In the genomic region with DNA sequence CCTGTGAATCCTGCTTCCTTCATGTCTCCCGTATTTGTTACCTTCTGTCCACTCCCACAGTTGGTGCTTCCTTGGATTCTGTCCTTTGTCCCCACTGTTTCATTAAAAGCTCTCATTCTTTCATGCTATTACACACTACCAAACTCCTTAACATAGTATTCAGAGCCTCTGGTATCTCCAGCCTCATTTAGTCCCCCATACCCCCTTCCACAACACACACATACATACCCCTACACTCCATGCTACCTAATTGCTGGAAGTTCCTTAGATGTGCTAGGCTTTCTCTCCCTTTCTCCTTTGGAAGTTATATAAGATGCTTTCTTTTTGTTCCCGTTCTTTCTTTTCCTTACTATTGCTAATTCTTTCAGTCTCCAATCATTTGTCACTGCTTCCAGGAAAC, we compare ENCODE assay signal across 17 cellular contexts. TPM values are rescaled to one million over a fixed set of nuclear protein-coding genes. Genes with fewer than 3 reads are reported as not detected.
DNase-seq lines count a peak whose midpoint lies in the region; ATAC-seq, FAIRE-seq and TF ChIP-seq lines count a peak whose summit lies in the region.
"Had no signal": no experiment of that assay in that cellular context is flagged by ENCODE, and none has a peak within 500 bp of the region (broad histone marks: within the 10 kb centered on the region; RNA-seq: fewer than 3 reads in every experiment).

No MANE protein-coding gene starts in this region.

- H3K4me3 ChIP-seq in SK-N-SH (ENCODE audit: low read depth in 2 of 2, low read length in 1 of 2): no peak overlapping the region
- H3K4me3 ChIP-seq in K562: no peak overlapping the region
- peak overlapping the region; percentile 5 for H3K4me3 ChIP-seq in thoracic aorta

- no peak for FAIRE-seq in K562 (lab: Jason Lieb, UNC)
- FAIRE-seq: H1 had no signal

- H3K4me1 ChIP-seq in SK-N-SH (ENCODE audit: control insufficient read depth in 1 of 2, insufficient read depth in 2 of 2, low read depth in 1 of 2, low read length in 1 of 2) (peaks cover 0 to 11% of the 10 kb centered on the region in 2 experiments; a peak in 3 of 4 replicates), K562 (replicated peaks in 1 of 2; ENCODE audit: control insufficient read depth in 2 of 2, insufficient read depth in 2 of 2, low read length in 2 of 2) (no peaks in the 10 kb centered on the region), thoracic aorta (ENCODE audit: control insufficient read depth in 1 of 2, low read depth in 2 of 2) (peaks cover 15 to 75% of the 10 kb centered on the region in 2 donors)

- no peaks in the 10 kb centered on the region for H3K9me1 ChIP-seq in K562 (ENCODE audit: control insufficient read depth, insufficient read depth, low read length)

- peaks cover under 1% of the 10 kb centered on the region for H3K9me3 Mint-ChIP-seq in nephron progenitor cell
- H3K9me3 Mint-ChIP-seq in activated CD4-positive, alpha-beta T cell treated with anti-CD3 and anti-CD28 coated beads, Interleukin-2, amount 10 ng/mL, durations not matched to agents 7 days and 5 days: no peaks in the 10 kb centered on the region
- H3K9me3 Mint-ChIP-seq: CD4-positive, alpha-beta T cell had no signal

- TF ChIP-seq CTCF in SK-N-SH (IDR thresholded peaks at IDR 0.05) (no peak), K562 (IDR thresholded peaks at IDR 0.05 in 2 of 3, conservative IDR thresholded peaks at IDR 0.05 in 1 of 3; ENCODE audit: insufficient read depth in 2 of 3, low read depth in 1 of 3, low read length in 3 of 3) (no peak), nephron progenitor cell (IDR thresholded peaks at IDR 0.05) (no peak), thoracic aorta (IDR thresholded peaks at IDR 0.05) (no peak)

- WGBS in SK-N-SH (ENCODE audit: low lambda C conversion rate): 96% methylated on average over 2 of the region's 2 CpGs
- 57% methylated on average over 2 of the region's 2 CpGs for WGBS in K562 (ENCODE audit: insufficient coverage, low coverage, missing lambda C conversion rate)

- intact Hi-C loops in K562 (cut with micrococcal nuclease): no loop called here

- H2AFZ ChIP-seq in SK-N-SH (ENCODE audit: low read depth) (no peak overlapping the region), K562 (ENCODE audit: low read depth, low read length) (no peak overlapping the region)

- H3K27me3 ChIP-seq in SK-N-SH (ENCODE audit: insufficient read depth) (no peaks in the 10 kb centered on the region), K562 (ENCODE audit: control insufficient read depth in 2 of 2, insufficient read depth in 2 of 2, low read length in 2 of 2) (no peaks in the 10 kb centered on the region), thoracic aorta (replicated peaks; ENCODE audit: insufficient read depth) (no peaks in the 10 kb centered on the region)

- TF ChIP-seq EP300 in SK-N-SH (IDR thresholded peaks at IDR 0.05; ENCODE audit: borderline replicate concordance in 1 of 2, low read depth in 1 of 2, low read length in 1 of 2) (no peak), K562 (IDR thresholded peaks at IDR 0.05; ENCODE audit: low read length) (no peak)

- in situ Hi-C loops in K562 (cut with MboI): no loop called here

- peaks cover 7% of the 10 kb centered on the region for H3F3A ChIP-seq in SK-N-SH (replicated peaks; ENCODE audit: insufficient read depth)

- no TSS peak for BruUV-seq in K562 (replicated peaks; lab: Mats Ljungman, UMichigan)

- DNase-seq in SK-N-SH (no peak), K562 (ENCODE audit: extremely low read depth in 1 of 4, low spot score in 3 of 4) (no peak), nephron progenitor cell (no peak), thoracic aorta (ENCODE audit: low spot score) (no peak), NCI-H2107 treated with DMSO at 0.1 percent for 48 hours (lab: John Stamatoyannopoulos, UW; ENCODE audit: unreplicated experiment) (no peak)
- DNase-seq in activated CD4-positive, alpha-beta T cell treated with anti-CD3 and anti-CD28 coated beads, Interleukin-2, amount 10 ng/mL, durations not matched to agents 7 days and 5 days: no peak
- DNase-seq: C1 segment of cervical spinal cord; Calu3; CD4-positive, alpha-beta T cell; DMS 273 treated with DMSO at 0.1 percent for 48 hours; HCEC 1CT had no signal

- H3K4me2 ChIP-seq in SK-N-SH: no peak overlapping the region
- H3K4me2 ChIP-seq in K562 (ENCODE audit: insufficient read depth, low read length): no peak overlapping the region

- peaks cover 13% of the 10 kb centered on the region for H3K4me1 Mint-ChIP-seq in nephron progenitor cell
- H3K4me1 Mint-ChIP-seq in activated CD4-positive, alpha-beta T cell treated with anti-CD3 and anti-CD28 coated beads, Interleukin-2, amount 10 ng/mL, durations not matched to agents 7 days and 5 days: no peaks in the 10 kb centered on the region
- H3K4me1 Mint-ChIP-seq: IgD-negative memory B cell had no signal

- ATAC-seq in SK-N-SH treated with all-trans-retinoic acid at 6 μM for 48 hours (peak; percentile 9; the same call in 2 of the 3 replicates), K562 (peak; percentile 35; the same call in 2 of the 3 replicates), thoracic aorta (ENCODE audit: insufficient number of reproducible peaks, low FRiP score, low read depth) (no peak), HG03025 (IDR thresholded peaks at IDR 0.05; ENCODE audit: low FRiP score, unreplicated experiment) (no peak)

- no peak for TF ChIP-seq POLR2A in K562 (conservative IDR thresholded peaks at IDR 0.05)

- POLR2A ChIA-PET in SK-N-SH (lab: Yijun Ruan, JAX): no interaction called here
- POLR2A ChIA-PET in K562 (lab: Yijun Ruan, JAX): interaction anchor here (0.6 kb wide), 1 partner anchor 17 kb away, joined by 3 read pairs; no protein-coding TSS in a partner anchor
- POLR2A ChIA-PET in activated CD4-positive, alpha-beta T cell treated with anti-CD3 and anti-CD28 coated beads, Interleukin-2, amount 10 ng/mL, durations not matched to agents 7 days and 5 days (lab: Charles Lee): no interaction called here

- H3K27ac ChIP-seq in SK-N-SH (ENCODE audit: low read depth in 2 of 2, low read length in 1 of 2) (no peak overlapping the region), K562 (ENCODE audit: extremely low read depth, low read depth, low read length) (no peak overlapping the region), thoracic aorta (peak overlapping the region in 1 of 2 donors; percentile 10)
- H3K27ac ChIP-seq: 22Rv1 had no signal

- H3K36me3 ChIP-seq in SK-N-SH (replicated peaks in 1 of 2; ENCODE audit: control insufficient read depth in 1 of 2, insufficient read depth in 2 of 2, low read length in 1 of 2): peaks cover 0 to 23% of the 10 kb centered on the region in 2 experiments
- H3K36me3 ChIP-seq in K562 (ENCODE audit: control insufficient read depth, insufficient read depth, low read length): no peaks in the 10 kb centered on the region; the same call in 2 of the 3 replicates
- H3K36me3 ChIP-seq in thoracic aorta: no peaks in the 10 kb centered on the region

- H3K27ac Mint-ChIP-seq in nephron progenitor cell: peak overlapping the region; percentile 12
- H3K27ac Mint-ChIP-seq in activated CD4-positive, alpha-beta T cell treated with anti-CD3 and anti-CD28 coated beads, Interleukin-2, amount 10 ng/mL, durations not matched to agents 7 days and 5 days: no peak overlapping the region
- H3K27ac Mint-ChIP-seq: CD4-positive, alpha-beta T cell; IgD-negative memory B cell had no signal

- H3K9me2 ChIP-seq in SK-N-SH: no peaks in the 10 kb centered on the region

- H3K9ac ChIP-seq in SK-N-SH: no peak overlapping the region
- no peak overlapping the region for H3K9ac ChIP-seq in K562 (ENCODE audit: insufficient read depth in 1 of 2, low read depth in 2 of 2, low read length in 2 of 2)

- peaks cover 54% of the 10 kb centered on the region for H4K20me1 ChIP-seq in SK-N-SH (ENCODE audit: insufficient read depth)
- H4K20me1 ChIP-seq in K562 (replicated peaks; ENCODE audit: control insufficient read depth, insufficient read depth, low read length): no peaks in the 10 kb centered on the region

- H3K9me3 ChIP-seq in SK-N-SH (no peaks in the 10 kb centered on the region), K562 (replicated peaks; ENCODE audit: control insufficient read depth, insufficient read depth, low read depth, low read length) (no peaks in the 10 kb centered on the region), thoracic aorta (no peaks in the 10 kb centered on the region)

- H3K4me3 Mint-ChIP-seq in nephron progenitor cell: no peak overlapping the region
- no peak overlapping the region for H3K4me3 Mint-ChIP-seq in activated CD4-positive, alpha-beta T cell treated with anti-CD3 and anti-CD28 coated beads, Interleukin-2, amount 10 ng/mL, durations not matched to agents 7 days and 5 days
- H3K4me3 Mint-ChIP-seq: CD4-positive, alpha-beta T cell; IgD-negative memory B cell had no signal

- peaks cover 5% of the 10 kb centered on the region for H3K36me3 Mint-ChIP-seq in nephron progenitor cell (ENCODE audit: low read depth)
- no peaks in the 10 kb centered on the region for H3K36me3 Mint-ChIP-seq in activated CD4-positive, alpha-beta T cell treated with anti-CD3 and anti-CD28 coated beads, Interleukin-2, amount 10 ng/mL, durations not matched to agents 7 days and 5 days (ENCODE audit: low read depth)
- H3K36me3 Mint-ChIP-seq: IgD-negative memory B cell had no signal

- no peak for TF ChIP-seq RAD21 in SK-N-SH (IDR thresholded peaks at IDR 0.05; ENCODE audit: low read length)
- TF ChIP-seq RAD21 in K562 (CRISPR knock-in tag; conservative IDR thresholded peaks at IDR 0.05 in 1 of 2, IDR thresholded peaks at IDR 0.05 in 1 of 2): no peak

- H3K27me3 Mint-ChIP-seq in nephron progenitor cell (ENCODE audit: low read depth, poor library complexity): no peaks in the 10 kb centered on the region
- H3K27me3 Mint-ChIP-seq in activated CD4-positive, alpha-beta T cell treated with anti-CD3 and anti-CD28 coated beads, Interleukin-2, amount 10 ng/mL, durations not matched to agents 7 days and 5 days: peaks cover 39% of the 10 kb centered on the region

- CTCF ChIA-PET in SK-N-SH (lab: Yijun Ruan, JAX) (interaction anchor here (1.0 to 1.2 kb wide), 2 partner anchors 29 to 104 kb away, joined by 3 to 5 read pairs; no protein-coding TSS in a partner anchor), K562 (lab: Yijun Ruan, JAX; ENCODE audit: low intra/inter-chr PET ratio) (no interaction called here)
- CTCF ChIA-PET in activated CD4-positive, alpha-beta T cell treated with anti-CD3 and anti-CD28 coated beads, Interleukin-2, amount 10 ng/mL, durations not matched to agents 7 days and 5 days (lab: Charles Lee): interaction anchor here (1.0 kb wide), 1 partner anchor 14 kb away, joined by 3 read pairs; no protein-coding TSS in a partner anchor

- peaks cover 100% of the 10 kb centered on the region for H3K79me2 ChIP-seq in SK-N-SH (ENCODE audit: insufficient read depth)
- H3K79me2 ChIP-seq in K562 (ENCODE audit: control insufficient read depth, insufficient read depth, low read length): 0 out of 3 replicates have a peak, but pooled peaks cover 9% of the 10 kb centered on the region

RNA-seq across cellular contexts. Expression of a gene that starts 34.9 kb away (rescaled TPM):
- polyA plus RNA-seq in SK-N-SH (2012; rRNA removed) (11.1 and 17.0 TPM in 2 replicates), K562 (2011; rRNA removed) (7.9 and 15.1 TPM in 2 replicates), K562 (2014; fragmentation: Illumina TruSeq; extraction: Trizol) (8.3 and 9.2 TPM in 2 replicates), K562 (2014; fragmentation: Nextera tagmentation; extraction: Ambion mirVana) (1 to 10 TPM; 2.5 to 2.6 TPM), K562 (2014; rRNA removed) (7.8 and 8.1 TPM in 2 replicates)
- polyA plus RNA-seq in SK-N-SH (2012; cell fraction: cytosol; rRNA removed): 18.6 and 22.5 TPM in 2 replicates
- polyA plus RNA-seq in SK-N-SH (2012; cell fraction: nucleus; rRNA removed): 6.7 and 18.4 TPM in 2 replicates
- total RNA-seq in K562 (2011; cell fraction: chromatin; rRNA removed; ENCODE audit: low replicate concordance): 4.9 and 13.3 TPM in 2 replicates
- 2.0 and 3.2 TPM in 2 replicates for total RNA-seq in K562 (2011; cell fraction: nucleolus; rRNA removed)
- 8.3 and 20.0 TPM in 2 replicates for total RNA-seq in K562 (2011; cell fraction: nucleoplasm; rRNA removed)
- total RNA-seq in K562 (2014; rRNA removed) (5.1 and 7.2 TPM in 2 replicates), K562 (2014; rRNA removed; fragmentation: Illumina TruSeq; extraction: Trizol) (11.9 and 13.5 TPM in 2 replicates), K562 (2015; rRNA removed; fragmentation: Illumina TruSeq; extraction: Trizol) (9.1 and 10.8 TPM in 2 replicates), K562 (2021) (16.4 and 19.4 TPM in 2 replicates), thoracic aorta (10 to 100 TPM; 25.5 to 50.2 TPM)
- polyA plus RNA-seq in K562 (2011; cell fraction: cytosol; rRNA removed): 2.6 and 4.0 TPM in 2 replicates
- 4.9 and 6.5 TPM in 2 replicates for polyA plus RNA-seq in K562 (2011; cell fraction: nucleus; rRNA removed)
- polyA plus RNA-seq in K562 (2012): 6.8 and 7.1 TPM in 2 replicates
- polyA minus RNA-seq in K562 (2011; rRNA and poly(A)+ RNA removed): 11.7 and 16.9 TPM in 2 replicates
- 4.3 and 7.2 TPM in 2 replicates for polyA minus RNA-seq in K562 (2011; cell fraction: cytosol; rRNA and poly(A)+ RNA removed)
- 5.8 and 9.7 TPM in 2 replicates for polyA minus RNA-seq in K562 (2011; cell fraction: nucleus; rRNA and poly(A)+ RNA removed)
- under 1 TPM in 1 of 2 experiments, not detected in 1; 0.02 TPM for total RNA-seq in activated CD4-positive, alpha-beta T cell treated with anti-CD3 and anti-CD28 coated beads, Interleukin-2, amount 10 ng/mL, durations not matched to agents 7 days and 5 days
- total RNA-seq: CD4-positive, alpha-beta T cell; HT-29 had no signal
- polyA plus RNA-seq: IgD-negative memory B cell had no signal

Comparison
In these comparisons a context has a peak if more than half of its experiments do, and no peak if none do; other contexts are left out.
1. ATAC-seq: peak in SK-N-SH treated with all-trans-retinoic acid at 6 μM for 48 hours (single experiment) and K562 (single experiment); none in thoracic aorta (single experiment) and HG03025 (single experiment).